In the genomic region with DNA sequence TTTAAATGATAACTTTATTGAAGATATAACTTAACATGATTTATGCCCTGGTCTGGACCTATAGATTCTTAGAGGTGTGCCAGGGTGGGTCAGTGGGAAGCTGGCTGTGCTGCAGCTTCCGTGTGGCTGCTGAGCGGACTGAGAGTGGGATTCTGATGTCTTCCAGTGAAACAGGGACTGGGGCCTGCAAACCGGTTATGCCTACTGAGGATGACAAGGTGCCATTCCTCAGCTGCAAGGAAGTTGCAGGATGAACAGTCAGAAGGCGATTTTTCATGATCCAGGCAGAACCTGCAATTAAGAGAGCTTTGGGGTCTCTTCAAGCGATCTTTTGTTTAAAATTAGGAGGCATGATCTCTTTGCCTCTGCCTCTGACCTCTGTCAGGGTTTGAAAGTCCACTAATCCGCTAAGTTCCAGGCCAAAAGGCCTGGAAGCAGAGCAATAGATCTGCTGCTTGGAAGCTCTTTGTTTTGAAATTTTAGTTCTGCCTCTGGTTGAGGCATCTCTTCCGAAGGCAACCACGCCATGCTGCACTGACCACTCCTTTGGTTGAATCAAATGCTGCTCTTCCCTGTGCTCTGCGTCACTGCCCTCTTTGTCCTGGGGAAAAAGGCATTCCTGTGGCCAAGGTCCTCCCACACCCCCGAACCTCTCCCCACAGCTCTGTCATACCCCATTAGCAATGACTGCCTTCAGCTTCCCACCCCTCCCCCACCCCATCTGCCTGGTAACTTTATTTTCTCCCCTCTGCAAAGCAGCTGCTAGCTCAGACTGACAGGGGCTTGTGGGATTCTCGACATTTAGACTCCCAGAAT, we compare ENCODE assay signal across 12 cellular contexts. TPM values are rescaled to one million over a fixed set of nuclear protein-coding genes. Genes with fewer than 3 reads are reported as not detected.
DNase-seq lines count a peak whose midpoint lies in the region; ATAC-seq and TF ChIP-seq lines count a peak whose summit lies in the region.
"Had no signal": no experiment of that assay in that cellular context is flagged by ENCODE, and none has a peak within 500 bp of the region (broad histone marks: within the 10 kb centered on the region; RNA-seq: fewer than 3 reads in every experiment).

No MANE protein-coding gene starts in this region.

- peaks cover 0 to 26% (median 0%) of the 10 kb centered on the region in 3 donors for H3K4me1 ChIP-seq in gastroesophageal sphincter

- TF ChIP-seq POLR2A in gastroesophageal sphincter (IDR thresholded peaks at IDR 0.05): no peak

- no peak for ATAC-seq in gastroesophageal sphincter

- no peaks in the 10 kb centered on the region for H3K36me3 ChIP-seq in gastroesophageal sphincter
- H3K36me3 ChIP-seq: upper lobe of right lung had no signal

- 83% methylated on average over 1 to 6 of the region's 11 CpGs for WGBS in gastroesophageal sphincter (ENCODE audit: low coverage in 1 of 2), 2 donors

- TF ChIP-seq CTCF in endothelial cell (IDR thresholded peaks at IDR 0.05; ENCODE audit: unreplicated experiment) (no peak), gastroesophageal sphincter (IDR thresholded peaks at IDR 0.05) (no peak)

- H3K9me3 Mint-ChIP-seq in activated CD4-positive, alpha-beta T cell treated with anti-CD3 and anti-CD28 coated beads, Interleukin-2, amount 10 ng/mL, durations not matched to agents 24 days and 14 days: peaks cover 6% of the 10 kb centered on the region
- H3K9me3 Mint-ChIP-seq in endothelial cell (ENCODE audit: unreplicated experiment): no peaks in the 10 kb centered on the region
- H3K9me3 Mint-ChIP-seq: dendritic cell treated with granulocyte-macrophage colony-stimulating factor and Interleukin-4, amounts not matched to agents 40 ng/mL and 50 ng/mL, for 4 days had no signal

- H3K4me3 ChIP-seq in skeletal muscle cell (ENCODE audit: low read depth, low read length) (no peak overlapping the region), gastroesophageal sphincter (no peak overlapping the region)
- H3K4me3 ChIP-seq: PC-9, upper lobe of right lung had no signal

- H3K36me3 Mint-ChIP-seq in activated CD4-positive, alpha-beta T cell treated with anti-CD3 and anti-CD28 coated beads, Interleukin-2, amount 10 ng/mL, durations not matched to agents 24 days and 14 days (ENCODE audit: low read depth): peaks cover 12% of the 10 kb centered on the region
- no peaks in the 10 kb centered on the region for H3K36me3 Mint-ChIP-seq in endothelial cell (ENCODE audit: low read depth, unreplicated experiment)

- intact Hi-C loops in activated CD4-positive, alpha-beta T cell treated with anti-CD3 and anti-CD28 coated beads, Interleukin-2, amount 10 ng/mL, durations not matched to agents 24 days and 14 days (cut with micrococcal nuclease): loop anchor here (2.0 to 10.0 kb wide), 2 partner anchors 19 to 769 kb away; partner anchors contain the start of gene ATIC
- intact Hi-C loops in posterior vena cava (cut with DNase I): no loop called here

- no peaks in the 10 kb centered on the region for H3K27me3 Mint-ChIP-seq in activated CD4-positive, alpha-beta T cell treated with anti-CD3 and anti-CD28 coated beads, Interleukin-2, amount 10 ng/mL, durations not matched to agents 24 days and 14 days
- peaks cover 2% of the 10 kb centered on the region for H3K27me3 Mint-ChIP-seq in endothelial cell (ENCODE audit: unreplicated experiment)

- H3K4me3 Mint-ChIP-seq in activated CD4-positive, alpha-beta T cell treated with anti-CD3 and anti-CD28 coated beads, Interleukin-2, amount 10 ng/mL, durations not matched to agents 24 days and 14 days: peak overlapping the region; percentile 82
- H3K4me3 Mint-ChIP-seq in endothelial cell (ENCODE audit: unreplicated experiment): no peak overlapping the region
- H3K4me3 Mint-ChIP-seq: dendritic cell treated with granulocyte-macrophage colony-stimulating factor and Interleukin-4, amounts not matched to agents 40 ng/mL and 50 ng/mL, for 4 days had no signal

- H3K4me1 Mint-ChIP-seq in activated CD4-positive, alpha-beta T cell treated with anti-CD3 and anti-CD28 coated beads, Interleukin-2, amount 10 ng/mL, durations not matched to agents 24 days and 14 days: peaks cover 56% of the 10 kb centered on the region
- H3K4me1 Mint-ChIP-seq in endothelial cell (ENCODE audit: unreplicated experiment): peaks cover 32% of the 10 kb centered on the region

- H3K27me3 ChIP-seq in gastroesophageal sphincter: no peaks in the 10 kb centered on the region
- H3K27me3 ChIP-seq: upper lobe of right lung had no signal

- no peak for TF ChIP-seq EP300 in gastroesophageal sphincter (IDR thresholded peaks at IDR 0.05)

- H3K27ac ChIP-seq in gastroesophageal sphincter: no peak overlapping the region
- H3K27ac ChIP-seq: PC-9 had no signal

- DNase-seq in activated CD4-positive, alpha-beta T cell treated with anti-CD3 and anti-CD28 coated beads, Interleukin-2, amount 10 ng/mL, durations not matched to agents 24 days and 14 days: no peak
- no peak for DNase-seq in activated CD4-positive, alpha-beta T cell treated with anti-CD3 and anti-CD28 coated beads, Interleukin-2, amount 50 U/mL, for 1 hour
- DNase-seq in NCI-H82 (lab: John Stamatoyannopoulos, UW): peak; percentile 96
- no peak for DNase-seq in endothelial cell (ENCODE audit: low spot score)
- DNase-seq in skeletal muscle cell (ENCODE audit: low read depth): peak; percentile 74
- no peak for DNase-seq in posterior vena cava (ENCODE audit: low spot score)
- DNase-seq in AML-193 (lab: John Stamatoyannopoulos, UW): no peak
- DNase-seq: occipital lobe, upper lobe of right lung had no signal

- H3K27ac Mint-ChIP-seq in activated CD4-positive, alpha-beta T cell treated with anti-CD3 and anti-CD28 coated beads, Interleukin-2, amount 10 ng/mL, durations not matched to agents 24 days and 14 days: peak overlapping the region; percentile 93
- H3K27ac Mint-ChIP-seq in endothelial cell (ENCODE audit: unreplicated experiment): peak overlapping the region; percentile 50

- H3K9me3 ChIP-seq in gastroesophageal sphincter: no peaks in the 10 kb centered on the region
- H3K9me3 ChIP-seq: upper lobe of right lung had no signal

RNA-seq across cellular contexts. Expression of gene TMEM169, which starts 2.0 kb away (rescaled TPM):
- total RNA-seq in activated CD4-positive, alpha-beta T cell treated with anti-CD3 and anti-CD28 coated beads, Interleukin-2, amount 10 ng/mL, durations not matched to agents 24 days and 14 days: 0.51 and 0.97 TPM in 2 replicates
- total RNA-seq in endothelial cell (ENCODE audit: unreplicated experiment): 3.2 TPM
- 1 to 10 TPM in 1 of 4 donors, under 1 TPM in 2, not detected in 1; 0.67 to 3.1 (median 0.78) TPM for total RNA-seq in gastroesophageal sphincter
- total RNA-seq in posterior vena cava: under 1 TPM; 0.38 to 0.51 TPM

RNA-seq across cellular contexts. Expression of gene PECR, which starts 2.1 kb away (rescaled TPM):
- total RNA-seq in activated CD4-positive, alpha-beta T cell treated with anti-CD3 and anti-CD28 coated beads, Interleukin-2, amount 10 ng/mL, durations not matched to agents 24 days and 14 days: 13.1 and 15.3 TPM in 2 replicates
- total RNA-seq in endothelial cell (ENCODE audit: unreplicated experiment) (8.4 TPM), gastroesophageal sphincter (10 to 100 TPM in 1 of 4 donors, 1 to 10 TPM in 3; 4.9 to 15.3 (median 7.7) TPM), posterior vena cava (1 to 10 TPM; 3.4 to 4.5 TPM)

RNA-seq across cellular contexts. Expression of gene XRCC5, which starts 25.5 kb away (rescaled TPM):
- total RNA-seq in activated CD4-positive, alpha-beta T cell treated with anti-CD3 and anti-CD28 coated beads, Interleukin-2, amount 10 ng/mL, durations not matched to agents 24 days and 14 days: 476 and 510 TPM in 2 replicates
- total RNA-seq in endothelial cell (ENCODE audit: unreplicated experiment) (365 TPM), gastroesophageal sphincter (100 to 1,000 TPM; 143 to 190 (median 187) TPM), posterior vena cava (100 to 1,000 TPM; 189 to 213 TPM)

Comparison
In these comparisons a context has a peak if more than half of its experiments do, and no peak if none do; other contexts are left out.
1. DNase-seq: peak in NCI-H82 (single experiment) and skeletal muscle cell (single experiment); none in activated CD4-positive, alpha-beta T cell treated with anti-CD3 and anti-CD28 coated beads, Interleukin-2, amount 10 ng/mL, durations not matched to agents 24 days and 14 days (single experiment), activated CD4-positive, alpha-beta T cell treated with anti-CD3 and anti-CD28 coated beads, Interleukin-2, amount 50 U/mL, for 1 hour (single experiment), endothelial cell (single experiment), posterior vena cava (single experiment) and AML-193 (0 of 2).